ENCODE assay signal across 35 cellular contexts in genomic region chr4:152107736-152108500, GRCh38.
DNase-seq lines count a peak whose midpoint lies in the region; ATAC-seq and TF ChIP-seq lines count a peak whose summit lies in the region.
"Had no signal": no experiment of that assay in that cellular context is flagged by ENCODE, and none has a peak within 500 bp of the region (broad histone marks: within the 10 kb centered on the region; RNA-seq: fewer than 3 reads in every experiment).

No MANE protein-coding gene starts in this region.

- H3K27me3 Mint-ChIP-seq in CD8-positive, alpha-beta T cell (ENCODE audit: low read depth), result no peaks in the 10 kb centered on the region
- no peaks in the 10 kb centered on the region for H3K27me3 Mint-ChIP-seq in naive thymus-derived CD8-positive, alpha-beta T cell
- H3K27me3 Mint-ChIP-seq in activated CD8-positive, alpha-beta T cell treated with anti-CD3 and anti-CD28 coated beads, Interleukin-2, amount 10 ng/mL, durations not matched to agents 7 days and 5 days (ENCODE audit: low read depth), result no peaks in the 10 kb centered on the region
- H3K27me3 Mint-ChIP-seq: stimulated activated naive CD8-positive, alpha-beta T cell treated with anti-CD3 and anti-CD28 coated beads, Interleukin-15, amount 100 ng/mL, for 72 hours had no signal

- no peak overlapping the region for H3K4me3 Mint-ChIP-seq in CD8-positive, alpha-beta T cell
- peak overlapping the region in 6 of 10 donors; percentile 15 to 67 (median 50) for H3K4me3 Mint-ChIP-seq in naive thymus-derived CD8-positive, alpha-beta T cell
- no peak overlapping the region for H3K4me3 Mint-ChIP-seq in activated CD8-positive, alpha-beta T cell treated with anti-CD3 and anti-CD28 coated beads, Interleukin-2, amount 10 ng/mL, durations not matched to agents 7 days and 5 days
- H3K4me3 Mint-ChIP-seq: stimulated activated naive CD8-positive, alpha-beta T cell treated with anti-CD3 and anti-CD28 coated beads, Interleukin-15, amount 100 ng/mL, for 72 hours had no signal

- no peak for TF ChIP-seq CTCF in CD8-positive, alpha-beta T cell (IDR thresholded peaks at IDR 0.05)

- CTCF ChIA-PET in CD8-positive, alpha-beta T cell (lab: Charles Lee), result no interaction called here
- CTCF ChIA-PET in activated CD8-positive, alpha-beta T cell treated with anti-CD3 and anti-CD28 coated beads, Interleukin-2, amount 10 ng/mL, durations not matched to agents 7 days and 5 days (lab: Charles Lee), result no interaction called here

- no peaks in the 10 kb centered on the region for H3K36me3 ChIP-seq in BLaER1
- no peaks in the 10 kb centered on the region for H3K36me3 ChIP-seq in CD8-positive, alpha-beta T cell (ENCODE audit: insufficient read depth, low read length)
- H3K36me3 ChIP-seq: adrenal gland, Peyer's patch, right lobe of liver, spleen, tibial artery, vagina, WERI-Rb-1 had no signal

- peak overlapping the region; percentile 66 for H3K4me2 ChIP-seq in BLaER1

- POLR2A ChIA-PET in CD8-positive, alpha-beta T cell (lab: Charles Lee), result no interaction called here
- POLR2A ChIA-PET in naive thymus-derived CD8-positive, alpha-beta T cell (lab: Charles Lee), result interaction anchor here (0.6 kb wide), 1 partner anchor 148 kb away, joined by 3 read pairs; no protein-coding TSS in a partner anchor
- POLR2A ChIA-PET in activated CD8-positive, alpha-beta T cell treated with anti-CD3 and anti-CD28 coated beads, Interleukin-2, amount 10 ng/mL, durations not matched to agents 7 days and 5 days (lab: Charles Lee), result no interaction called here

- H3K9me3 Mint-ChIP-seq in CD8-positive, alpha-beta T cell, result no peaks in the 10 kb centered on the region
- no peaks in the 10 kb centered on the region for H3K9me3 Mint-ChIP-seq in naive thymus-derived CD8-positive, alpha-beta T cell
- H3K9me3 Mint-ChIP-seq in activated CD8-positive, alpha-beta T cell treated with anti-CD3 and anti-CD28 coated beads, Interleukin-2, amount 10 ng/mL, durations not matched to agents 7 days and 5 days (ENCODE audit: insufficient read depth), result no peaks in the 10 kb centered on the region
- H3K9me3 Mint-ChIP-seq: immature natural killer cell; stimulated activated naive CD8-positive, alpha-beta T cell treated with anti-CD3 and anti-CD28 coated beads, Interleukin-15, amount 100 ng/mL, for 72 hours had no signal

- H3K4me1 ChIP-seq in BLaER1, result peaks cover 86% of the 10 kb centered on the region
- peaks cover 88% of the 10 kb centered on the region for H3K4me1 ChIP-seq in CD8-positive, alpha-beta T cell (ENCODE audit: insufficient read depth, low read length)
- H3K4me1 ChIP-seq: body of pancreas, right lobe of liver had no signal

- H3K27ac ChIP-seq in BLaER1 (peak overlapping the region; percentile 33), angular gyrus (ENCODE audit: low read depth, low read length) (peak overlapping the region; percentile 4)
- no peak overlapping the region for H3K27ac ChIP-seq in CD8-positive, alpha-beta T cell (ENCODE audit: low read depth, low read length)
- H3K27ac ChIP-seq: adrenal gland, body of pancreas, Peyer's patch, right lobe of liver, tibial artery, vagina, WERI-Rb-1 had no signal

- peaks cover 90% of the 10 kb centered on the region for H3K4me1 Mint-ChIP-seq in CD8-positive, alpha-beta T cell (ENCODE audit: low read depth)
- peaks cover 52 to 92% (median 90%) of the 10 kb centered on the region in 4 donors for H3K4me1 Mint-ChIP-seq in naive thymus-derived CD8-positive, alpha-beta T cell
- peaks cover 70% of the 10 kb centered on the region for H3K4me1 Mint-ChIP-seq in activated CD8-positive, alpha-beta T cell treated with anti-CD3 and anti-CD28 coated beads, Interleukin-2, amount 10 ng/mL, durations not matched to agents 7 days and 5 days (ENCODE audit: low read depth)

- peaks cover 11% of the 10 kb centered on the region for H3K36me3 Mint-ChIP-seq in CD8-positive, alpha-beta T cell
- peaks cover 0 to 12% (median 6%) of the 10 kb centered on the region in 3 donors for H3K36me3 Mint-ChIP-seq in naive thymus-derived CD8-positive, alpha-beta T cell
- H3K36me3 Mint-ChIP-seq in activated CD8-positive, alpha-beta T cell treated with anti-CD3 and anti-CD28 coated beads, Interleukin-2, amount 10 ng/mL, durations not matched to agents 7 days and 5 days (ENCODE audit: low read depth), result peaks cover 27% of the 10 kb centered on the region
- H3K36me3 Mint-ChIP-seq: immature natural killer cell had no signal

- H3K27ac Mint-ChIP-seq in CD8-positive, alpha-beta T cell, result peak overlapping the region; percentile 81
- H3K27ac Mint-ChIP-seq in naive thymus-derived CD8-positive, alpha-beta T cell, result peak overlapping the region; percentile 16 to 100 (median 84)
- H3K27ac Mint-ChIP-seq in activated CD8-positive, alpha-beta T cell treated with anti-CD3 and anti-CD28 coated beads, Interleukin-2, amount 10 ng/mL, durations not matched to agents 7 days and 5 days, result no peak overlapping the region
- H3K27ac Mint-ChIP-seq: progenitor cell of endocrine pancreas; stimulated activated naive CD8-positive, alpha-beta T cell treated with anti-CD3 and anti-CD28 coated beads, Interleukin-15, amount 100 ng/mL, for 72 hours had no signal

- no peaks in the 10 kb centered on the region for H4K20me1 ChIP-seq in BLaER1

- intact Hi-C loops in CD8-positive, alpha-beta T cell (cut with DNase I, micrococcal nuclease), result loop anchor here (10.0 kb wide), 3 partner anchors 147 to 567 kb away; partner anchors contain the start of genes FBXW7 (in 1 of the 2) and TMEM154 (in 1 of the 2)

- H3K4me3 ChIP-seq in BLaER1, result no peak overlapping the region
- H3K4me3 ChIP-seq in CD8-positive, alpha-beta T cell (ENCODE audit: low read depth, low read length), result no peak overlapping the region
- H3K4me3 ChIP-seq: adrenal gland, body of pancreas, Peyer's patch, right lobe of liver, spleen, tibial artery, vagina had no signal

- no peak for DNase-seq in CD8-positive, alpha-beta T cell
- no peak for DNase-seq in naive thymus-derived CD8-positive, alpha-beta T cell
- no peak for DNase-seq in NCI-H187 treated with DMSO at 0.1 percent for 48 hours (lab: John Stamatoyannopoulos, UW)
- DNase-seq in NCI-H128 (lab: John Stamatoyannopoulos, UW; ENCODE audit: unreplicated experiment), result no peak
- no peak for DNase-seq in NCI-H82 treated with DMSO at 0.1 percent for 48 hours (lab: John Stamatoyannopoulos, UW; ENCODE audit: unreplicated experiment)
- DNase-seq in activated CD8-positive, alpha-beta T cell treated with anti-CD3 and anti-CD28 coated beads, Interleukin-2, amount 10 ng/mL, durations not matched to agents 7 days and 5 days, result no peak
- DNase-seq: activated CD4-positive, alpha-beta T cell treated with anti-CD3 and anti-CD28 coated beads, Interleukin-2, amount 50 U/mL, for 1 hour; activated gamma-delta T cell treated with Interleukin-2 at 50 U/mL for 16 hours; activated T-cell treated with anti-CD3 and anti-CD28 coated beads, Interleukin-2, amount 50 U/mL, for 48 hours; adrenal gland; body of pancreas; DMS79 treated with DMSO at 0.1 percent for 48 hours; effector CD8-positive, alpha-beta T cell; GF-D8; immature natural killer cell; Kasumi-1; left colon; mammary epithelial cell; NCI-H146; NCI-H2107; NCI-H748 treated with DMSO at 0.1 percent for 48 hours; Peyer's patch; right lobe of liver; SHP77; spleen; stimulated activated CD4-positive, alpha-beta T cell treated with anti-CD3 and anti-CD28 coated beads, Interleukin-2, amount 100 ng/mL, for 24 hours; stimulated activated naive CD8-positive, alpha-beta T cell treated with anti-CD3 and anti-CD28 coated beads, Interleukin-15, amount 100 ng/mL, for 72 hours; T1000; tibial artery; WERI-Rb-1 had no signal

- H3K27me3 ChIP-seq in BLaER1, result no peaks in the 10 kb centered on the region
- H3K27me3 ChIP-seq in CD8-positive, alpha-beta T cell (ENCODE audit: insufficient read depth, low read length), result no peaks in the 10 kb centered on the region
- H3K27me3 ChIP-seq: adrenal gland, body of pancreas, Peyer's patch, right lobe of liver, spleen, tibial artery, vagina had no signal

- no peak for ATAC-seq in CD8-positive, alpha-beta T cell
- no peak for ATAC-seq in naive thymus-derived CD8-positive, alpha-beta T cell
- no peak for ATAC-seq in activated CD8-positive, alpha-beta T cell treated with anti-CD3 and anti-CD28 coated beads, Interleukin-2, amount 10 ng/mL, durations not matched to agents 7 days and 5 days
- ATAC-seq: body of pancreas; HepG2; left colon; right lobe of liver; stimulated activated naive CD8-positive, alpha-beta T cell treated with anti-CD3 and anti-CD28 coated beads, Interleukin-15, amount 100 ng/mL, for 72 hours had no signal

- no peaks in the 10 kb centered on the region for H3K9me3 ChIP-seq in BLaER1
- no peaks in the 10 kb centered on the region for H3K9me3 ChIP-seq in CD8-positive, alpha-beta T cell (ENCODE audit: low read length)
- H3K9me3 ChIP-seq: adrenal gland, body of pancreas, Peyer's patch, right lobe of liver, spleen, tibial artery, vagina had no signal

- H3K9ac ChIP-seq in BLaER1, result no peak overlapping the region

Comparison
In these comparisons a context has a peak if more than half of its experiments do, and no peak if none do; other contexts are left out.
1. H3K4me3 Mint-ChIP-seq: peak in naive thymus-derived CD8-positive, alpha-beta T cell (6 of 10); none in CD8-positive, alpha-beta T cell (single experiment) and activated CD8-positive, alpha-beta T cell treated with anti-CD3 and anti-CD28 coated beads, Interleukin-2, amount 10 ng/mL, durations not matched to agents 7 days and 5 days (single experiment).